ENCODE assay signal across 11 cellular contexts in genomic region chr12:80299976-80300375, GRCh38.
DNase-seq lines count a peak whose midpoint lies in the region; ATAC-seq and TF ChIP-seq lines count a peak whose summit lies in the region.
"Had no signal": no experiment of that assay in that cellular context is flagged by ENCODE, and none has a peak within 500 bp of the region (broad histone marks: within the 10 kb centered on the region; RNA-seq: fewer than 3 reads in every experiment).

No MANE protein-coding gene starts in this region.

- no peaks in the 10 kb centered on the region for H3K4me1 ChIP-seq in smooth muscle cell (ENCODE audit: low read depth)
- H3K4me1 ChIP-seq in effector memory CD4-positive, alpha-beta T cell (ENCODE audit: control insufficient read depth, insufficient read depth, low read length, poor library complexity, severe bottlenecking): no peaks in the 10 kb centered on the region

- H3K9me3 Mint-ChIP-seq in activated T-helper 2 cell treated with anti-CD3 and anti-CD28 coated beads, Interferon-gamma antibody, Interleukin-2, Interleukin-4, amounts not matched to agents 10 μg/mL and 5 μg/mL and 100 μg/mL, durations not matched to agents 14 hours and 24 hours and 36 hours: no peaks in the 10 kb centered on the region

- no peaks in the 10 kb centered on the region for H3K4me1 Mint-ChIP-seq in activated T-helper 2 cell treated with anti-CD3 and anti-CD28 coated beads, Interferon-gamma antibody, Interleukin-2, Interleukin-4, amounts not matched to agents 10 μg/mL and 5 μg/mL and 100 μg/mL, durations not matched to agents 14 hours and 24 hours and 36 hours (ENCODE audit: low read depth)

- no peak overlapping the region for H3K4me3 Mint-ChIP-seq in activated T-helper 2 cell treated with anti-CD3 and anti-CD28 coated beads, Interferon-gamma antibody, Interleukin-2, Interleukin-4, amounts not matched to agents 10 μg/mL and 5 μg/mL and 100 μg/mL, durations not matched to agents 14 hours and 24 hours and 36 hours (ENCODE audit: low read depth)
- H3K4me3 Mint-ChIP-seq: activated CD8-positive, alpha-beta T cell treated with anti-CD3 and anti-CD28 coated beads, Interleukin-2, amount 10 ng/mL, durations not matched to agents 7 days and 5 days had no signal

- no peaks in the 10 kb centered on the region for H3K27me3 Mint-ChIP-seq in activated T-helper 2 cell treated with anti-CD3 and anti-CD28 coated beads, Interferon-gamma antibody, Interleukin-2, Interleukin-4, amounts not matched to agents 10 μg/mL and 5 μg/mL and 100 μg/mL, durations not matched to agents 14 hours and 24 hours and 36 hours (ENCODE audit: low read depth)

- no peaks in the 10 kb centered on the region for H4K20me1 ChIP-seq in smooth muscle cell (ENCODE audit: low read depth)

- whole genome bisulfite sequencing in smooth muscle cell (ENCODE audit: low lambda C conversion rate): 91% methylated on average over 3 of the region's 3 CpGs

- H3F3A ChIP-seq in smooth muscle cell (ENCODE audit: low read depth): no peaks in the 10 kb centered on the region

- H3K9me3 ChIP-seq in smooth muscle cell (replicated peaks; ENCODE audit: low read depth): no peaks in the 10 kb centered on the region
- no peaks in the 10 kb centered on the region for H3K9me3 ChIP-seq in effector memory CD4-positive, alpha-beta T cell (ENCODE audit: control insufficient read depth, low read length)

- no peaks in the 10 kb centered on the region for H3K79me2 ChIP-seq in smooth muscle cell (ENCODE audit: low read depth)

- intact Hi-C loops in activated T-helper 2 cell treated with anti-CD3 and anti-CD28 coated beads, Interferon-gamma antibody, Interleukin-2, Interleukin-4, amounts not matched to agents 10 μg/mL and 5 μg/mL and 100 μg/mL, durations not matched to agents 14 hours and 24 hours and 36 hours (cut with micrococcal nuclease): no loop called here

- no peak overlapping the region for H3K4me2 ChIP-seq in smooth muscle cell

- no peaks in the 10 kb centered on the region for H3K27me3 ChIP-seq in smooth muscle cell (ENCODE audit: low read depth)
- H3K27me3 ChIP-seq in effector memory CD4-positive, alpha-beta T cell (replicated peaks; ENCODE audit: control insufficient read depth, insufficient read depth, low read length, poor library complexity, severe bottlenecking): no peaks in the 10 kb centered on the region

- H3K4me3 ChIP-seq in smooth muscle cell: no peak overlapping the region
- H3K4me3 ChIP-seq in effector memory CD4-positive, alpha-beta T cell (ENCODE audit: insufficient read depth, low read depth, low read length, poor library complexity, severe bottlenecking): no peak overlapping the region

- ATAC-seq in GM18508 (IDR thresholded peaks at IDR 0.05; ENCODE audit: insufficient read depth, unreplicated experiment): peak; percentile 81
- peak; percentile 67 for ATAC-seq in GM19468 (IDR thresholded peaks at IDR 0.05; ENCODE audit: extremely low read depth, unreplicated experiment)
- peak; percentile 81 for ATAC-seq in HG02973 (IDR thresholded peaks at IDR 0.05; ENCODE audit: unreplicated experiment)
- ATAC-seq: activated CD8-positive, alpha-beta T cell treated with anti-CD3 and anti-CD28 coated beads, Interleukin-2, amount 10 ng/mL, durations not matched to agents 7 days and 5 days had no signal

- DNase-seq in M059J (ENCODE audit: low read depth): peak; percentile 3
- DNase-seq in smooth muscle cell (lab: John Stamatoyannopoulos, UW; ENCODE audit: unreplicated experiment): no peak
- DNase-seq in activated T-helper 2 cell treated with anti-CD3 and anti-CD28 coated beads, Interferon-gamma antibody, Interleukin-2, Interleukin-4, amounts not matched to agents 10 μg/mL and 5 μg/mL and 100 μg/mL, durations not matched to agents 14 hours and 24 hours and 36 hours (ENCODE audit: low spot score): no peak
- DNase-seq in effector memory CD4-positive, alpha-beta T cell: no peak
- DNase-seq in NCI-H1694 (lab: John Stamatoyannopoulos, UW): no peak
- DNase-seq: activated CD8-positive, alpha-beta T cell treated with anti-CD3 and anti-CD28 coated beads, Interleukin-2, amount 10 ng/mL, durations not matched to agents 7 days and 5 days; hypothalamus; Karpas-422 had no signal

- H3K9ac ChIP-seq in smooth muscle cell (ENCODE audit: low read depth): no peak overlapping the region

- H3K36me3 ChIP-seq in smooth muscle cell (ENCODE audit: low read depth): no peaks in the 10 kb centered on the region
- no peaks in the 10 kb centered on the region for H3K36me3 ChIP-seq in effector memory CD4-positive, alpha-beta T cell (ENCODE audit: control insufficient read depth, insufficient read depth, low read length)

- no peak overlapping the region for H2AFZ ChIP-seq in smooth muscle cell (ENCODE audit: low read depth)

- no peaks in the 10 kb centered on the region for H3K36me3 Mint-ChIP-seq in activated T-helper 2 cell treated with anti-CD3 and anti-CD28 coated beads, Interferon-gamma antibody, Interleukin-2, Interleukin-4, amounts not matched to agents 10 μg/mL and 5 μg/mL and 100 μg/mL, durations not matched to agents 14 hours and 24 hours and 36 hours (ENCODE audit: low read depth)

- H3K27ac Mint-ChIP-seq in activated T-helper 2 cell treated with anti-CD3 and anti-CD28 coated beads, Interferon-gamma antibody, Interleukin-2, Interleukin-4, amounts not matched to agents 10 μg/mL and 5 μg/mL and 100 μg/mL, durations not matched to agents 14 hours and 24 hours and 36 hours: no peak overlapping the region
- H3K27ac Mint-ChIP-seq: activated CD8-positive, alpha-beta T cell treated with anti-CD3 and anti-CD28 coated beads, Interleukin-2, amount 10 ng/mL, durations not matched to agents 7 days and 5 days had no signal

- H3K27ac ChIP-seq in smooth muscle cell (ENCODE audit: low read depth): no peak overlapping the region
- no peak overlapping the region for H3K27ac ChIP-seq in effector memory CD4-positive, alpha-beta T cell (ENCODE audit: insufficient read depth, low read length, poor library complexity, severe bottlenecking)

- TF ChIP-seq CTCF in smooth muscle cell (IDR thresholded peaks at IDR 0.05; ENCODE audit: borderline replicate concordance, insufficient read depth, poor library complexity, severe bottlenecking): no peak
